9 cellular contexts compared by ENCODE assay signal in the genomic region with DNA sequence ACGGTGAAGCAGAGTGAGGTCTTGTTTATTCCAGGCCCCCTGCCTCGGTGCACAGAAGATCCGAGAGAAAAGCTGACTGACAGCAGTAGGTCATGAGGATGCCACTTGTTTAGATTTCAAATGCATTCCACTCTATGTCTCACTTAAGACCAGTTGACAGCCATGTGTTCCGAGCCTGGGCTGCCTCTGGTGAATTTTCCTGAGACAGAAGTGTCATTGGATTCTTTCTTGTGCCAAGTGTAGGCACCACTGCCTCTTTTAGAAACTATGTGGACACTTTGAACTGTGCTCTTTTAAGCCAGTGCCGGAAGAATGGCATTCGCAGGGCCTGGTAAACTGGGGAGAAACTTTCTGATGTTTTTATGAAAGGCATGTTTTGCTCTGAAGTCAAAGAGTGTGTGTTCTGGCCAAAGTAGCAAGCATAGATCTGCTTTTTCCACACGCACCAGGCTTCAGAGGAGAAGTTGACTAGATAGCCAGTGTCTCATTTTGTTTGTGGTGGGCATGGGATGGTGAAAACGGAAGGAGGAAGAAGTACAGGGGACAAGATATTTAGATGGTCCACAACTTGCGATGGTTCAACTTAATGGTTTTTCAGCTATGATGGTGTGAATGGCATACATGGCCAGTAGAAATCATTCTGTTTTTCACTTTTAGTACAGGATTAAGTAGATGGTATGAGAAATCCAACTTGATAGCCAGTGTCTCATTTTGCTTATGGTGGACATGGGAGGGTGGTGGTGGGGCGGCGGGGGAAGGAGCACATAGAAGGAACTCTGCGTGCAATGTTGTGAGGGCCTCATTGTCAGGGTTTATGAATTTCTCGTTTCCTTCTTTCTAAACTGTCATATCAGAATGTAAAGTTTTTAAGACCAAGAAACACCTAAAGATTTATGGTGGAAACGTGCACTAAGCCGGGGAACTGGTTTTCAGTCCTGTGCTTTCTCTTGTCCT. TPM values are rescaled to one million over a fixed set of nuclear protein-coding genes. Genes with fewer than 3 reads are reported as not detected.
DNase-seq lines count a peak whose midpoint lies in the region; ATAC-seq and TF ChIP-seq lines count a peak whose summit lies in the region.
"Had no signal": no experiment of that assay in that cellular context is flagged by ENCODE, and none has a peak within 500 bp of the region (broad histone marks: within the 10 kb centered on the region; RNA-seq: fewer than 3 reads in every experiment).

No MANE protein-coding gene starts in this region.

- no peak for ATAC-seq in CD4-positive, alpha-beta T cell (ENCODE audit: poor library complexity)
- ATAC-seq in GM21737 (IDR thresholded peaks at IDR 0.05; ENCODE audit: unreplicated experiment) (peak; percentile 29), Panc1 (no peak)

- no TSS peak for BruUV-seq in Panc1 (replicated peaks; lab: Mats Ljungman, UMichigan)

- CTCF ChIA-PET in CD4-positive, alpha-beta T cell (lab: Charles Lee), result no interaction called here
- CTCF ChIA-PET in Panc1 (lab: Charles Lee), result no interaction called here

- H3K4me1 ChIP-seq in Panc1 (ENCODE audit: control insufficient read depth, insufficient read depth, low read length), result peaks cover 44% of the 10 kb centered on the region

- POLR2A ChIA-PET in CD4-positive, alpha-beta T cell (lab: Charles Lee), result no interaction called here
- POLR2A ChIA-PET in Panc1 (lab: Charles Lee), result no interaction called here

- H3K36me3 Mint-ChIP-seq in CD4-positive, alpha-beta T cell (ENCODE audit: low read depth), result peaks cover 53% of the 10 kb centered on the region
- H3K36me3 Mint-ChIP-seq in mesothelial cell of epicardium, result peaks cover 18% of the 10 kb centered on the region

- H3K27ac ChIP-seq in CD4-positive, alpha-beta T cell (ENCODE audit: low read depth, low read length), result no peak overlapping the region
- peak overlapping the region; percentile 55; the same call in 1 of the 2 replicates for H3K27ac ChIP-seq in Panc1 (ENCODE audit: low read length)

- H3K4me1 Mint-ChIP-seq in CD4-positive, alpha-beta T cell (ENCODE audit: low read depth), result peaks cover 44% of the 10 kb centered on the region
- peaks cover 44% of the 10 kb centered on the region for H3K4me1 Mint-ChIP-seq in mesothelial cell of epicardium

- no peak for DNase-seq in CD4-positive, alpha-beta T cell
- DNase-seq in Panc1 (ENCODE audit: low read depth, low spot score) (no peak), mesothelial cell of epicardium (ENCODE audit: low spot score in 2 of 2, unreplicated experiment in 2 of 2) (no peak), GOT3 (lab: John Stamatoyannopoulos, UW) (no peak), HPDE6-E6E7 (ENCODE audit: extremely low spot score) (no peak), germinal center (ENCODE audit: low spot score) (no peak), DMS53 (lab: John Stamatoyannopoulos, UW) (no peak)

- no peaks in the 10 kb centered on the region for H3K27me3 Mint-ChIP-seq in CD4-positive, alpha-beta T cell
- H3K27me3 Mint-ChIP-seq in mesothelial cell of epicardium (ENCODE audit: low read depth), result no peaks in the 10 kb centered on the region

- H3K4me3 Mint-ChIP-seq in CD4-positive, alpha-beta T cell, result peak overlapping the region; percentile 46
- H3K4me3 Mint-ChIP-seq in mesothelial cell of epicardium, result no peak overlapping the region

- no peaks in the 10 kb centered on the region for H3K27me3 ChIP-seq in CD4-positive, alpha-beta T cell (ENCODE audit: control insufficient read depth, insufficient read depth, low read length)
- no peaks in the 10 kb centered on the region for H3K27me3 ChIP-seq in Panc1 (ENCODE audit: control insufficient read depth, insufficient read depth, low read length)

- no peak for TF ChIP-seq CTCF in CD4-positive, alpha-beta T cell (IDR thresholded peaks at IDR 0.05)
- no peak for TF ChIP-seq CTCF in Panc1 (IDR thresholded peaks at IDR 0.05)
- TF ChIP-seq CTCF in mesothelial cell of epicardium (IDR thresholded peaks at IDR 0.05; ENCODE audit: unreplicated experiment), result no peak

- in situ Hi-C loops in Panc1 (cut with HindIII; ENCODE audit: low pct_unique_long_range_greater_than_20kb, low sequenced_read_pairs), result no loop called here

- H3K4me3 ChIP-seq in Panc1 (ENCODE audit: low read depth in 2 of 2, low read length in 2 of 2), result no peak overlapping the region

- no peaks in the 10 kb centered on the region for H3K9me3 Mint-ChIP-seq in CD4-positive, alpha-beta T cell
- no peaks in the 10 kb centered on the region for H3K9me3 Mint-ChIP-seq in mesothelial cell of epicardium

- H3K9me3 ChIP-seq in CD4-positive, alpha-beta T cell (ENCODE audit: control insufficient read depth, low read length), result no peaks in the 10 kb centered on the region
- no peaks in the 10 kb centered on the region for H3K9me3 ChIP-seq in Panc1 (ENCODE audit: control insufficient read depth, insufficient read depth, low read depth, low read length)

- 0 out of 2 replicates have a peak, but pooled peaks cover 3% of the 10 kb centered on the region for H3K36me3 ChIP-seq in Panc1 (ENCODE audit: control insufficient read depth, insufficient read depth, low read length)

- peak overlapping the region; percentile 71 for H3K27ac Mint-ChIP-seq in CD4-positive, alpha-beta T cell
- peak overlapping the region; percentile 67 for H3K27ac Mint-ChIP-seq in mesothelial cell of epicardium

- intact Hi-C loops in CD4-positive, alpha-beta T cell (cut with DNase I, micrococcal nuclease), result no loop called here
- intact Hi-C loops in Panc1 (cut with micrococcal nuclease; ENCODE audit: unreplicated experiment), result no loop called here

RNA-seq across cellular contexts. Expression of a gene that starts 41.5 kb away (rescaled TPM):
- total RNA-seq in CD4-positive, alpha-beta T cell, result not detected
- 2.1 TPM for total RNA-seq in Panc1 (2021; ENCODE audit: unreplicated experiment)
- not detected for polyA plus RNA-seq in Panc1 (2012; ENCODE audit: insufficient read length)
- total RNA-seq in mesothelial cell of epicardium, result 0.54 to 1.1 TPM (median 0.81 TPM) in 3 replicates
- total RNA-seq: activated CD8-positive, alpha-beta memory T cell treated with anti-CD3 and anti-CD28 coated beads for 36 hours had no signal

RNA-seq across cellular contexts. Expression of a gene that starts 52.0 kb away (rescaled TPM):
- 1 to 10 TPM; 6.1 to 6.5 TPM for total RNA-seq in CD4-positive, alpha-beta T cell
- total RNA-seq in Panc1 (2021; ENCODE audit: unreplicated experiment) (91.3 TPM), mesothelial cell of epicardium (56.3 to 56.7 TPM (median 56.3 TPM) in 3 replicates)
- 99.5 TPM for polyA plus RNA-seq in Panc1 (2012; ENCODE audit: insufficient read length)

RNA-seq across cellular contexts. Expression of a gene that starts 58.3 kb away (rescaled TPM):
- 10 to 100 TPM; 10.6 to 11.6 TPM for total RNA-seq in CD4-positive, alpha-beta T cell
- total RNA-seq in Panc1 (2021; ENCODE audit: unreplicated experiment), result 12.9 TPM
- 13.0 TPM for polyA plus RNA-seq in Panc1 (2012; ENCODE audit: insufficient read length)
- total RNA-seq in mesothelial cell of epicardium, result 17.3 to 19.9 TPM (median 19.0 TPM) in 3 replicates
